Comparison of ENCODE assay signal across 38 cellular contexts in genomic region chr11:22387126-22387525, GRCh38. TPM values are rescaled to one million over a fixed set of nuclear protein-coding genes. Genes with fewer than 3 reads are reported as not detected.
"Had no signal": no experiment of that assay in that cellular context is flagged by ENCODE, and none has a peak within 500 bp of the region (broad histone marks: within the 10 kb centered on the region; RNA-seq: fewer than 3 reads in every experiment).

No MANE protein-coding gene starts in this region.

- H3K9me3 ChIP-seq: MG63 had no signal

- H3K27me3 ChIP-seq: MG63 had no signal

- H3K4me3 ChIP-seq: MG63 had no signal

- H3K36me3 ChIP-seq: MG63 had no signal

- DNase-seq: Karpas-422, Kasumi-1, MG63, MM.1S, MV-4-11, NCI-H1048, NCI-H1092, NCI-H1092 treated with DMSO at 0.1 percent for 48 hours, NCI-H1105, NCI-H1105 treated with DMSO at 0.1 percent for 48 hours, NCI-H1417, NCI-H1417 treated with DMSO at 0.1 percent for 48 hours, NCI-H1436, NCI-H1436 treated with DMSO at 0.1 percent for 48 hours, NCI-H146, NCI-H1694, NCI-H1694 treated with DMSO at 0.1 percent for 48 hours, NCI-H187, NCI-H187 treated with DMSO at 0.1 percent for 48 hours, NCI-H1930, NCI-H2029, NCI-H2029 treated with DMSO at 0.1 percent for 48 hours, NCI-H2081, NCI-H2081 treated with DMSO at 0.1 percent for 48 hours, NCI-H2107, NCI-H2171, NCI-H2171 treated with DMSO at 0.1 percent for 48 hours, NCI-H2227 treated with DMSO at 0.1 percent for 48 hours, NCI-H226, NCI-H345, NCI-H446, NCI-H446 treated with DMSO at 0.1 percent for 48 hours, NCI-H510A, NCI-H510A treated with DMSO at 0.1 percent for 48 hours had no signal

RNA-seq across cellular contexts. Expression of gene SLC17A6, which starts 48.9 kb away (rescaled TPM):
- total RNA-seq: LHCN-M2, M059J, MCF 10A, NCI-H460 had no signal
